ENCODE assay signal across 16 cellular contexts in the genomic region with DNA sequence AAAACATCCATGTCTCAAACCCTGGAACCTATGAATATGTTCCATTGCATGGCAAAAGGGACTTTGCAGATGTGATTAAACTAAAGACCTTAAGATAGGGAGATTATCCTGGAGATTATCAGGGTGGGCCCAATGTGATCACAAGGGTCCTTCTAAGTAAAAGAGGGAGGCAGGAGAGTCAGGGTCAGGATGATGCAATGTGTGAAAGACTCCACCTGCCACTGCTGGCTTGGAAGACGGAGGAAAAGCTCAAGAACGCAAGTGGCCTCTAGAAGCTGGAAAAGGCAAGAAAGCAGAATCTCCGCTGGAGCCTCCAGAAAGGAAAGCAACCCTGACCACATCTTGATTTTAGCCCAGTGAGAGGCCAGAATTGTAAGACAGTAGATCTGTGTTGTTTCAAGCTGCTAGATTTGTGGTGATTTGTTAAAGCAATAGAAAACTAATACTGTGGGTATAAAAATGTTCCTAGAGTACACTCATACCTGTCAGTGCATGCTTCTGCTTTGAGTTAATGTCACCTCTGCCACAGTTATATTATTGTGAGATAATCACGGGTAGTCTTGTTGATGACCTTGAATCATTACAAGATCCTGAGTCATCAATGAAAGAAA.
DNase-seq lines count a peak whose midpoint lies in the region; ATAC-seq and TF ChIP-seq lines count a peak whose summit lies in the region.
"Had no signal": no experiment of that assay in that cellular context is flagged by ENCODE, and none has a peak within 500 bp of the region (broad histone marks: within the 10 kb centered on the region; RNA-seq: fewer than 3 reads in every experiment).

No MANE protein-coding gene starts in this region.

- no peaks in the 10 kb centered on the region for H3K9me3 ChIP-seq in WERI-Rb-1 (ENCODE audit: severe bottlenecking)

- H3K27ac Mint-ChIP-seq in GM23338: no peak overlapping the region
- H3K27ac Mint-ChIP-seq: CD4-positive, CD25-positive, alpha-beta regulatory T cell had no signal

- DNase-seq in Caki2 (ENCODE audit: low read depth) (peak; percentile 10), GM23338 (ENCODE audit: low spot score) (no peak), WERI-Rb-1 (peak; percentile 77), fibroblast of the aortic adventitia (ENCODE audit: low read depth) (peak; percentile 5), DMS53 treated with DMSO at 0.1 percent for 48 hours (lab: John Stamatoyannopoulos, UW; ENCODE audit: unreplicated experiment) (no peak), omental fat pad (ENCODE audit: low spot score) (no peak)
- DNase-seq: CD4-positive, CD25-positive, alpha-beta regulatory T cell; MM.1S; NCI-H1436; NCI-H187 treated with DMSO at 0.1 percent for 48 hours; NCI-H2107; NCI-H510A; Right ventricle myocardium superior; SW 1271; T-helper 2 cell had no signal

- H3K36me3 ChIP-seq in GM23338 (ENCODE audit: insufficient read depth) (no peaks in the 10 kb centered on the region), WERI-Rb-1 (no peaks in the 10 kb centered on the region)

- H2AFZ ChIP-seq in GM23338: 0 out of 2 replicates have a peak overlapping the region, but pooled peaks have one; percentile 7

- ATAC-seq in GM23338 (no peak), GM18498 (IDR thresholded peaks at IDR 0.05; ENCODE audit: unreplicated experiment) (no peak), omental fat pad (ENCODE audit: low FRiP score) (no peak)

- H4K20me1 ChIP-seq in GM23338 (replicated peaks; ENCODE audit: insufficient read depth): no peaks in the 10 kb centered on the region

- no peaks in the 10 kb centered on the region for H3F3A ChIP-seq in GM23338 (replicated peaks; ENCODE audit: low read depth)

- peaks cover 4% of the 10 kb centered on the region; the same call in 1 of the 2 replicates for H3K9me2 ChIP-seq in GM23338 (ENCODE audit: insufficient read depth)

- H3K4me2 ChIP-seq in GM23338: no peak overlapping the region

- H3K9me3 Mint-ChIP-seq in GM23338: peaks cover 13% of the 10 kb centered on the region; the same call in 2 of the 3 replicates

- no peak overlapping the region for H3K27ac ChIP-seq in GM23338 (ENCODE audit: low read depth)
- H3K27ac ChIP-seq in WERI-Rb-1: peak overlapping the region; percentile 24

- H3K27me3 ChIP-seq in GM23338 (ENCODE audit: insufficient read depth) (no peaks in the 10 kb centered on the region), WERI-Rb-1 (ENCODE audit: insufficient read depth, low read depth, severe bottlenecking) (no peaks in the 10 kb centered on the region)

- TF ChIP-seq CTCF in GM23338 (conservative IDR thresholded peaks at IDR 0.05; ENCODE audit: low read depth in 2 of 2) (no peak), WERI-Rb-1 (IDR thresholded peaks at IDR 0.05; ENCODE audit: low read depth, low read length) (no peak), fibroblast of the aortic adventitia (IDR thresholded peaks at IDR 0.05; ENCODE audit: insufficient read depth, low read length) (no peak), omental fat pad (IDR thresholded peaks at IDR 0.05) (no peak)

- in situ Hi-C loops in Caki2 (cut with HindIII; ENCODE audit: low pct_unique_long_range_greater_than_20kb, low sequenced_read_pairs): no loop called here

- H3K4me1 ChIP-seq in GM23338 (ENCODE audit: insufficient read depth): no peaks in the 10 kb centered on the region

- H3K4me3 Mint-ChIP-seq in GM23338: no peak overlapping the region
- H3K4me3 Mint-ChIP-seq: CD4-positive, CD25-positive, alpha-beta regulatory T cell had no signal

- no peaks in the 10 kb centered on the region for H3K79me2 ChIP-seq in GM23338 (replicated peaks; ENCODE audit: insufficient read depth)

- H3K4me1 Mint-ChIP-seq in GM23338: peaks cover 4% of the 10 kb centered on the region
- H3K4me1 Mint-ChIP-seq: CD4-positive, CD25-positive, alpha-beta regulatory T cell had no signal

- H3K4me3 ChIP-seq in GM23338: no peak overlapping the region
- H3K4me3 ChIP-seq in WERI-Rb-1 (ENCODE audit: low read depth, low read length): no peak overlapping the region
- H3K4me3 ChIP-seq in fibroblast of the aortic adventitia (ENCODE audit: low read depth, low read length): no peak overlapping the region

- H3K27me3 Mint-ChIP-seq in GM23338 (ENCODE audit: insufficient read depth, low read depth, poor library complexity): peaks cover 6% of the 10 kb centered on the region

- H3K36me3 Mint-ChIP-seq in GM23338 (ENCODE audit: low read depth): peaks cover 3% of the 10 kb centered on the region; the same call in 1 of the 3 replicates
- H3K36me3 Mint-ChIP-seq: CD4-positive, CD25-positive, alpha-beta regulatory T cell had no signal

TF ChIP-seq in GM23338, 12 proteins besides CTCF, POLR2A, EP300 and RAD21 (continues in another document):
- TF ChIP-seq ZNF331 (CRISPR knock-in tag; IDR thresholded peaks at IDR 0.05; ENCODE audit: low read depth) (no peak), STAT1 (IDR thresholded peaks at IDR 0.05; ENCODE audit: unreplicated experiment) (no peak), CREB1 (CRISPR knock-in tag; IDR thresholded peaks at IDR 0.05; ENCODE audit: low read depth) (no peak), POLR2AphosphoS5 (IDR thresholded peaks at IDR 0.05; ENCODE audit: low read depth) (no peak), EZH2phosphoT487 (IDR thresholded peaks at IDR 0.05; ENCODE audit: unreplicated experiment) (no peak)
- TF ChIP-seq, protein P1, sequence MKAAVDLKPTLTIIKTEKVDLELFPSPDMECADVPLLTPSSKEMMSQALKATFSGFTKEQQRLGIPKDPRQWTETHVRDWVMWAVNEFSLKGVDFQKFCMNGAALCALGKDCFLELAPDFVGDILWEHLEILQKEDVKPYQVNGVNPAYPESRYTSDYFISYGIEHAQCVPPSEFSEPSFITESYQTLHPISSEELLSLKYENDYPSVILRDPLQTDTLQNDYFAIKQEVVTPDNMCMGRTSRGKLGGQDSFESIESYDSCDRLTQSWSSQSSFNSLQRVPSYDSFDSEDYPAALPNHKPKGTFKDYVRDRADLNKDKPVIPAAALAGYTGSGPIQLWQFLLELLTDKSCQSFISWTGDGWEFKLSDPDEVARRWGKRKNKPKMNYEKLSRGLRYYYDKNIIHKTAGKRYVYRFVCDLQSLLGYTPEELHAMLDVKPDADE (IDR thresholded peaks at IDR 0.05): no peak
- TF ChIP-seq, protein P2, sequence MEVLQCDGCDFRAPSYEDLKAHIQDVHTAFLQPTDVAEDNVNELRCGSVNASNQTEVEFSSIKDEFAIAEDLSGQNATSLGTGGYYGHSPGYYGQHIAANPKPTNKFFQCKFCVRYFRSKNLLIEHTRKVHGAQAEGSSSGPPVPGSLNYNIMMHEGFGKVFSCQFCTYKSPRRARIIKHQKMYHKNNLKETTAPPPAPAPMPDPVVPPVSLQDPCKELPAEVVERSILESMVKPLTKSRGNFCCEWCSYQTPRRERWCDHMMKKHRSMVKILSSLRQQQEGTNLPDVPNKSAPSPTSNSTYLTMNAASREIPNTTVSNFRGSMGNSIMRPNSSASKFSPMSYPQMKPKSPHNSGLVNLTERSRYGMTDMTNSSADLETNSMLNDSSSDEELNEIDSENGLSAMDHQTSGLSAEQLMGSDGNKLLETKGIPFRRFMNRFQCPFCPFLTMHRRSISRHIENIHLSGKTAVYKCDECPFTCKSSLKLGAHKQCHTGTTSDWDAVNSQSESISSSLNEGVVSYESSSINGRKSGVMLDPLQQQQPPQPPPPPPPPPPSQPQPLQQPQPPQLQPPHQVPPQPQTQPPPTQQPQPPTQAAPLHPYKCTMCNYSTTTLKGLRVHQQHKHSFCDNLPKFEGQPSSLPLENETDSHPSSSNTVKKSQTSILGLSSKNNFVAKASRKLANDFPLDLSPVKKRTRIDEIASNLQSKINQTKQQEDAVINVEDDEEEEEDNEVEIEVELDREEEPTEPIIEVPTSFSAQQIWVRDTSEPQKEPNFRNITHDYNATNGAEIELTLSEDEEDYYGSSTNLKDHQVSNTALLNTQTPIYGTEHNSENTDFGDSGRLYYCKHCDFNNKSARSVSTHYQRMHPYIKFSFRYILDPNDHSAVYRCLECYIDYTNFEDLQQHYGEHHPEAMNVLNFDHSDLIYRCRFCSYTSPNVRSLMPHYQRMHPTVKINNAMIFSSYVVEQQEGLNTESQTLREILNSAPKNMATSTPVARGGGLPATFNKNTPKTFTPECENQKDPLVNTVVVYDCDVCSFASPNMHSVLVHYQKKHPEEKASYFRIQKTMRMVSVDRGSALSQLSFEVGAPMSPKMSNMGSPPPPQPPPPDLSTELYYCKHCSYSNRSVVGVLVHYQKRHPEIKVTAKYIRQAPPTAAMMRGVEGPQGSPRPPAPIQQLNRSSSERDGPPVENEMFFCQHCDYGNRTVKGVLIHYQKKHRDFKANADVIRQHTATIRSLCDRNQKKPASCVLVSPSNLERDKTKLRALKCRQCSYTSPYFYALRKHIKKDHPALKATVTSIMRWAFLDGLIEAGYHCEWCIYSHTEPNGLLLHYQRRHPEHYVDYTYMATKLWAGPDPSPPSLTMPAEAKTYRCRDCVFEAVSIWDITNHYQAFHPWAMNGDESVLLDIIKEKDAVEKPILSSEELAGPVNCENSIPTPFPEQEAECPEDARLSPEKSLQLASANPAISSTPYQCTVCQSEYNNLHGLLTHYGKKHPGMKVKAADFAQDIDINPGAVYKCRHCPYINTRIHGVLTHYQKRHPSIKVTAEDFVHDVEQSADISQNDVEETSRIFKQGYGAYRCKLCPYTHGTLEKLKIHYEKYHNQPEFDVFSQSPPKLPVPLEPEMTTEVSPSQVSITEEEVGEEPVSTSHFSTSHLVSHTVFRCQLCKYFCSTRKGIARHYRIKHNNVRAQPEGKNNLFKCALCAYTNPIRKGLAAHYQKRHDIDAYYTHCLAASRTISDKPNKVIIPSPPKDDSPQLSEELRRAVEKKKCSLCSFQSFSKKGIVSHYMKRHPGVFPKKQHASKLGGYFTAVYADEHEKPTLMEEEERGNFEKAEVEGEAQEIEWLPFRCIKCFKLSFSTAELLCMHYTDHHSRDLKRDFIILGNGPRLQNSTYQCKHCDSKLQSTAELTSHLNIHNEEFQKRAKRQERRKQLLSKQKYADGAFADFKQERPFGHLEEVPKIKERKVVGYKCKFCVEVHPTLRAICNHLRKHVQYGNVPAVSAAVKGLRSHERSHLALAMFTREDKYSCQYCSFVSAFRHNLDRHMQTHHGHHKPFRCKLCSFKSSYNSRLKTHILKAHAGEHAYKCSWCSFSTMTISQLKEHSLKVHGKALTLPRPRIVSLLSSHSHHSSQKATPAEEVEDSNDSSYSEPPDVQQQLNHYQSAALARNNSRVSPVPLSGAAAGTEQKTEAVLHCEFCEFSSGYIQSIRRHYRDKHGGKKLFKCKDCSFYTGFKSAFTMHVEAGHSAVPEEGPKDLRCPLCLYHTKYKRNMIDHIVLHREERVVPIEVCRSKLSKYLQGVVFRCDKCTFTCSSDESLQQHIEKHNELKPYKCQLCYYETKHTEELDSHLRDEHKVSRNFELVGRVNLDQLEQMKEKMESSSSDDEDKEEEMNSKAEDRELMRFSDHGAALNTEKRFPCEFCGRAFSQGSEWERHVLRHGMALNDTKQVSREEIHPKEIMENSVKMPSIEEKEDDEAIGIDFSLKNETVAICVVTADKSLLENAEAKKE (CRISPR knock-in tag; IDR thresholded peaks at IDR 0.05): no peak

Comparison
In these comparisons a context has a peak if more than half of its experiments do, and no peak if none do; other contexts are left out.
1. DNase-seq: peak in Caki2 (single experiment), WERI-Rb-1 (single experiment) and fibroblast of the aortic adventitia (single experiment); none in GM23338 (single experiment), DMS53 treated with DMSO at 0.1 percent for 48 hours (single experiment) and omental fat pad (single experiment).